In the genomic region with DNA sequence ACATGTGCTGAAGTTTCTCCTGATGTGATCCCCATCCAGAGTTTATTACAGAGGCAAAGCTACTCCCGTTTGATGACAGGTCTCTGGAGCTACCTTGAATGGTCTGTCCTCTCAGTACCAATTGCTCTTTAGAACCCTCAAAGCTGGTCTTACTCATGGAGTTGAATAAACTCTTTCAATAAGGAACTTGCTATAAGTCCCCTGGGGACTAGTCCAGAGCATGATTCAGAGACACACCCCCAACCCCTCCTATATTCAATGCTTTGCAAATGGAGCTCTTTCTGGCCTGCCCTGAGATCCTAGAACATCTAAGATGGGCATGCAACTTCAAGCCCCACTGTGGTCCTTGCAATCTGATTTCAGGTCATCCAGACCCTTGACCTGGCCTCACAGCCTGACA, we compare ENCODE assay signal across 18 cellular contexts. TPM values are rescaled to one million over a fixed set of nuclear protein-coding genes. Genes with fewer than 3 reads are reported as not detected.
DNase-seq lines count a peak whose midpoint lies in the region; ATAC-seq, FAIRE-seq and TF ChIP-seq lines count a peak whose summit lies in the region.
"Had no signal": no experiment of that assay in that cellular context is flagged by ENCODE, and none has a peak within 500 bp of the region (broad histone marks: within the 10 kb centered on the region; RNA-seq: fewer than 3 reads in every experiment).

No MANE protein-coding gene starts in this region.

- H3K27me3 ChIP-seq in RWPE2 (ENCODE audit: insufficient read depth, poor library complexity, severe bottlenecking) (no peaks in the 10 kb centered on the region), psoas muscle (ENCODE audit: insufficient read depth in 3 of 3, low read length in 2 of 3) (no peaks in the 10 kb centered on the region)
- H3K27me3 ChIP-seq in effector memory CD4-positive, alpha-beta T cell (replicated peaks; ENCODE audit: control insufficient read depth, insufficient read depth, low read length, poor library complexity, severe bottlenecking), result no peaks in the 10 kb centered on the region
- H3K27me3 ChIP-seq: right atrium auricular region, upper lobe of left lung had no signal

- intact Hi-C loops in psoas muscle (cut with DNase I), result no loop called here

- FAIRE-seq in GM12891 (lab: Jason Lieb, UNC), result no peak

- H3K36me3 ChIP-seq in RWPE2 (ENCODE audit: low read depth) (no peaks in the 10 kb centered on the region), psoas muscle (ENCODE audit: insufficient read depth in 1 of 2, low read depth in 1 of 2) (no peaks in the 10 kb centered on the region)
- no peaks in the 10 kb centered on the region for H3K36me3 ChIP-seq in effector memory CD4-positive, alpha-beta T cell (ENCODE audit: control insufficient read depth, insufficient read depth, low read length)
- H3K36me3 ChIP-seq: right atrium auricular region, upper lobe of left lung had no signal

- 95 to 100% (median 96%) methylated on average over 1 of the region's 1 CpG for WGBS in psoas muscle, 3 donors

- H3K9me3 ChIP-seq in RWPE2 (ENCODE audit: severe bottlenecking), result no peaks in the 10 kb centered on the region
- no peaks in the 10 kb centered on the region for H3K9me3 ChIP-seq in psoas muscle
- no peaks in the 10 kb centered on the region for H3K9me3 ChIP-seq in effector memory CD4-positive, alpha-beta T cell (ENCODE audit: control insufficient read depth, low read length)
- H3K9me3 ChIP-seq: right atrium auricular region, upper lobe of left lung had no signal

- peak; percentile 48 for DNase-seq in EH (ENCODE audit: low read depth)
- no peak for DNase-seq in RWPE2 (ENCODE audit: low spot score)
- peak; percentile 66 for DNase-seq in epithelial cell of esophagus (ENCODE audit: low read depth)
- no peak for DNase-seq in psoas muscle
- DNase-seq in islet precursor cell, result no peak
- no peak for DNase-seq in effector memory CD4-positive, alpha-beta T cell
- DNase-seq in GM12891 (ENCODE audit: insufficient read length, low spot score), result no peak
- no peak for DNase-seq in C1 segment of cervical spinal cord (lab: John Stamatoyannopoulos, UW)
- DNase-seq: activated naive CD8-positive, alpha-beta T cell treated with anti-CD3 and anti-CD28 coated beads, Interleukin-2, amount 10 ng/mL, durations not matched to agents 7 days and 5 days; central memory CD4-positive, alpha-beta T cell; effector CD4-positive, alpha-beta T cell; NCI-H510A treated with DMSO at 0.1 percent for 48 hours; stimulated activated CD4-positive, alpha-beta T cell treated with anti-CD3 and anti-CD28 coated beads, Interleukin-15, amount 100 ng/mL, for 24 hours; stimulated activated naive CD8-positive, alpha-beta T cell treated with anti-CD3 and anti-CD28 coated beads, Interleukin-15, Interleukin-2, amounts not matched to agents 100 U/mL and 50 U/mL, for 24 hours; upper lobe of left lung had no signal

- H3K4me1 ChIP-seq in RWPE2 (ENCODE audit: insufficient read depth, poor library complexity, severe bottlenecking) (peaks cover 41% of the 10 kb centered on the region), psoas muscle (peaks cover 33% of the 10 kb centered on the region)
- no peaks in the 10 kb centered on the region for H3K4me1 ChIP-seq in effector memory CD4-positive, alpha-beta T cell (ENCODE audit: control insufficient read depth, insufficient read depth, low read length, poor library complexity, severe bottlenecking)

- H3K27ac ChIP-seq in RWPE2 (ENCODE audit: poor library complexity, severe bottlenecking), result peak overlapping the region; percentile 71
- peak overlapping the region; percentile 82 for H3K27ac ChIP-seq in psoas muscle
- H3K27ac ChIP-seq in effector memory CD4-positive, alpha-beta T cell (ENCODE audit: insufficient read depth, low read length, poor library complexity, severe bottlenecking), result no peak overlapping the region
- H3K27ac ChIP-seq: right atrium auricular region, upper lobe of left lung had no signal

- no peak for TF ChIP-seq CTCF in RWPE2 (IDR thresholded peaks at IDR 0.05; ENCODE audit: poor library complexity, severe bottlenecking)
- no peak for TF ChIP-seq CTCF in epithelial cell of esophagus (IDR thresholded peaks at IDR 0.05; ENCODE audit: insufficient read depth, low read depth, low read length, missing control alignments)
- TF ChIP-seq CTCF in psoas muscle (IDR thresholded peaks at IDR 0.05), result no peak

- ATAC-seq in RWPE2 (ENCODE audit: low read depth), result no peak
- no peak for ATAC-seq in psoas muscle
- ATAC-seq: activated CD4-positive, CD25-positive, alpha-beta regulatory T cell treated with anti-CD3 and anti-CD28 coated beads, Interleukin-2, amount 50 U/mL, for 24 hours; stimulated activated naive CD8-positive, alpha-beta T cell treated with anti-CD3 and anti-CD28 coated beads, Interleukin-15, Interleukin-2, amounts not matched to agents 100 U/mL and 50 U/mL, for 24 hours had no signal

- H3K4me3 ChIP-seq in RWPE2 (ENCODE audit: severe bottlenecking) (no peak overlapping the region), epithelial cell of esophagus (ENCODE audit: low read length) (no peak overlapping the region), psoas muscle (no peak overlapping the region)
- H3K4me3 ChIP-seq in effector memory CD4-positive, alpha-beta T cell (ENCODE audit: insufficient read depth, low read depth, low read length, poor library complexity, severe bottlenecking), result no peak overlapping the region
- H3K4me3 ChIP-seq: GM23338, right atrium auricular region, upper lobe of left lung had no signal

- TF ChIP-seq POLR2A in GM12891 (IDR thresholded peaks at IDR 0.05; ENCODE audit: low read depth, low read length), result no peak

TF ChIP-seq in GM12891, 5 proteins besides CTCF, POLR2A, EP300 and RAD21:
- TF ChIP-seq POU2F2 (IDR thresholded peaks at IDR 0.05; ENCODE audit: low read depth, low read length), result no peak
- no peak for TF ChIP-seq SPI1 (IDR thresholded peaks at IDR 0.05; ENCODE audit: low read depth, low read length)
- no peak for TF ChIP-seq PAX5 (IDR thresholded peaks at IDR 0.05; ENCODE audit: insufficient read depth, low read length, severe bottlenecking)
- TF ChIP-seq POLR2AphosphoS5 (IDR thresholded peaks at IDR 0.05; ENCODE audit: low read depth, low read length), result no peak
- TF ChIP-seq TAF1 (IDR thresholded peaks at IDR 0.05; ENCODE audit: low read depth, low read length), result no peak

RNA-seq across cellular contexts. Expression of gene TPM1, which starts 23.9 kb away (rescaled TPM):
- total RNA-seq in psoas muscle, result 1,000 to 10,000 TPM; 1,097 to 5,131 (median 2,563) TPM
- polyA plus RNA-seq in psoas muscle, result 1,000 to 10,000 TPM; 1,146 to 4,515 (median 3,805) TPM
- 0.68 TPM for polyA plus RNA-seq in GM12891 (2012; ENCODE audit: low read depth, missing spikeins)

Comparison
In these comparisons a context has a peak if more than half of its experiments do, and no peak if none do; other contexts are left out.
1. DNase-seq: peak in EH (single experiment) and epithelial cell of esophagus (single experiment); none in RWPE2 (single experiment), psoas muscle (0 of 2), islet precursor cell (single experiment), effector memory CD4-positive, alpha-beta T cell (0 of 3), GM12891 (single experiment) and C1 segment of cervical spinal cord (0 of 14).